In the genomic region with DNA sequence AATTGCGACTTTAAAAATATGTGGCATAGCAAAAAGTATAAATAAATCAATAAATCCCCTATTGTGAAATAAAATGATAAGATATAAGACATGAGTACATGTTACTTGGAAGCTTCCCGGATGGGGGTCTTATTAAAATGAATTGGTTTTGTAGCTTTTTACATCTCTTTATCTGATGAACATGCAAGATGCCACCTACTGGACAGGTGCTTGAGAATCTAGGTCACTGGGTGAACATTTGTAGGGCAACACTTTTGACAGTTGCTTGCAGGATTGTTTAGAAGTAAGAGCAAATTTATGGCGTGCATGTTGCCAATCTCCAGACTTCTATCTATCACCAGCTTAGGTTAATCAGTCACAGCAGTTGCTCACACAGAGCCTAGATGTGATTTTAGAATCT, we compare ENCODE assay signal across 19 cellular contexts.
A peak's percentile ranks its signal among the peaks of the same experiment; 100 is the strongest.
DNase-seq lines count a peak whose midpoint lies in the region; ATAC-seq, FAIRE-seq and TF ChIP-seq lines count a peak whose summit lies in the region.
"Had no signal": no experiment of that assay in that cellular context is flagged by ENCODE, and none has a peak within 500 bp of the region (broad histone marks: within the 10 kb centered on the region; RNA-seq: fewer than 3 reads in every experiment).

No MANE protein-coding gene starts in this region.

- RAD21 ChIA-PET in GM12878 (lab: Charles Lee; ENCODE audit: unreplicated experiment): no interaction called here

- intact Hi-C loops in GM12878 (cut with micrococcal nuclease; ENCODE audit: unreplicated experiment): loop anchor here (5.0 to 10.0 kb wide), 3 partner anchors 422 to 905 kb away; no protein-coding TSS in a partner anchor

- H3K27me3 Mint-ChIP-seq in neural progenitor cell (ENCODE audit: insufficient read depth, low read depth): no peaks in the 10 kb centered on the region
- H3K27me3 Mint-ChIP-seq: activated T-cell treated with anti-CD3 and anti-CD28 coated beads, Interleukin-2, amount 50 U/mL, for 24 hours; memory B cell had no signal

- H3K4me3 ChIP-seq in GM12865 (ENCODE audit: low read depth, low read length) (no peak overlapping the region), MM.1S (ENCODE audit: low read length) (no peak overlapping the region), GM12878 (no peak overlapping the region), neural progenitor cell (no peak overlapping the region)
- H3K4me3 ChIP-seq: adrenal gland, skin epidermis, thoracic aorta had no signal

- no peaks in the 10 kb centered on the region for H3K9me3 Mint-ChIP-seq in neural progenitor cell
- H3K9me3 Mint-ChIP-seq: activated T-cell treated with anti-CD3 and anti-CD28 coated beads, Interleukin-2, amount 50 U/mL, for 24 hours; memory B cell had no signal

- no peaks in the 10 kb centered on the region for H3K9me3 ChIP-seq in MM.1S (replicated peaks; ENCODE audit: insufficient read depth, low read length)
- H3K9me3 ChIP-seq in GM12878 (replicated peaks; ENCODE audit: control insufficient read depth, insufficient read depth, low read length): no peaks in the 10 kb centered on the region
- H3K9me3 ChIP-seq in neural progenitor cell (ENCODE audit: low read depth): no peaks in the 10 kb centered on the region
- H3K9me3 ChIP-seq: adrenal gland, thoracic aorta had no signal

- no peak overlapping the region for H2AFZ ChIP-seq in MM.1S (ENCODE audit: low read length)
- no peak overlapping the region for H2AFZ ChIP-seq in GM12878 (ENCODE audit: control insufficient read depth, low read depth, low read length)
- H2AFZ ChIP-seq in neural progenitor cell (replicated peaks): no peak overlapping the region

- H3K4me2 ChIP-seq in MM.1S (ENCODE audit: low read depth, low read length) (no peak overlapping the region), GM12878 (ENCODE audit: control insufficient read depth, insufficient read depth) (no peak overlapping the region), neural progenitor cell (no peak overlapping the region)

- H4K20me1 ChIP-seq in MM.1S (ENCODE audit: insufficient read depth, low read length): no peaks in the 10 kb centered on the region
- H4K20me1 ChIP-seq in GM12878 (ENCODE audit: control insufficient read depth, insufficient read depth): no peaks in the 10 kb centered on the region
- no peaks in the 10 kb centered on the region for H4K20me1 ChIP-seq in neural progenitor cell (ENCODE audit: low read depth)

- TF ChIP-seq POLR2A in GM12878 (IDR thresholded peaks at IDR 0.05; ENCODE audit: low read depth, low read length): no peak

- no peaks in the 10 kb centered on the region for H3K9me2 ChIP-seq in MM.1S (replicated peaks; ENCODE audit: insufficient read depth, low read length)

- H3K4me1 ChIP-seq in MM.1S (ENCODE audit: low read length) (no peaks in the 10 kb centered on the region), GM12878 (ENCODE audit: control insufficient read depth, insufficient read depth, low read length) (no peaks in the 10 kb centered on the region), neural progenitor cell (no peaks in the 10 kb centered on the region)
- H3K4me1 ChIP-seq: adrenal gland had no signal

- ATAC-seq in GM12878: no peak
- ATAC-seq in HG02678 (IDR thresholded peaks at IDR 0.05; ENCODE audit: unreplicated experiment): no peak

- no peak overlapping the region for H3K27ac ChIP-seq in MM.1S (ENCODE audit: low read length)
- H3K27ac ChIP-seq in GM12878 (ENCODE audit: control insufficient read depth, insufficient read depth): no peak overlapping the region
- no peak overlapping the region for H3K27ac ChIP-seq in neural progenitor cell
- H3K27ac ChIP-seq: adrenal gland, skin epidermis, thoracic aorta had no signal

- BruUV-seq in GM12878 (replicated peaks; lab: Mats Ljungman, UMichigan): no TSS peak

- 0% methylated on average over 3 of the region's 3 CpGs for WGBS in GM12878 (ENCODE audit: insufficient coverage, insufficient replicate concordance, low lambda C conversion rate, missing lambda C conversion rate)

- SMC1A ChIA-PET in GM12878 (lab: Charles Lee; ENCODE audit: uncharacterized antibody, unreplicated experiment): no interaction called here

- peak; percentile 14 for DNase-seq in GM12865 (ENCODE audit: low read depth)
- peak; percentile 24 for DNase-seq in MM.1S
- no peak for DNase-seq in GM12878 (ENCODE audit: low read depth, low spot score)
- no peak for DNase-seq in neural progenitor cell (ENCODE audit: low spot score)
- no peak for DNase-seq in NCI-H2107 treated with DMSO at 0.1 percent for 48 hours (lab: John Stamatoyannopoulos, UW; ENCODE audit: unreplicated experiment)
- no peak for DNase-seq in DMS79 treated with DMSO at 0.1 percent for 48 hours (lab: John Stamatoyannopoulos, UW)
- DNase-seq: activated T-cell treated with anti-CD3 and anti-CD28 coated beads, Interleukin-2, amount 50 U/mL, for 24 hours; adrenal gland; AML-193; cortex of kidney; NCI-H2081 treated with DMSO at 0.1 percent for 48 hours; NCI-H524; SHP77 treated with DMSO at 0.1 percent for 48 hours; T-helper 1 cell had no signal

- TF ChIP-seq RAD21 in GM12878 (IDR thresholded peaks at IDR 0.05; ENCODE audit: insufficient read depth, low read depth, low read length): no peak

- H3K36me3 ChIP-seq in MM.1S (replicated peaks; ENCODE audit: insufficient read depth, low read length): no peaks in the 10 kb centered on the region
- H3K36me3 ChIP-seq in GM12878 (ENCODE audit: control insufficient read depth in 2 of 2, insufficient read depth in 2 of 2, low read length in 1 of 2): no peaks in the 10 kb centered on the region
- H3K36me3 ChIP-seq in neural progenitor cell: no peaks in the 10 kb centered on the region
- H3K36me3 ChIP-seq: adrenal gland, thoracic aorta had no signal

- no peak overlapping the region for H3K9ac ChIP-seq in MM.1S (ENCODE audit: low read length)
- no peak overlapping the region for H3K9ac ChIP-seq in GM12878 (ENCODE audit: control insufficient read depth, insufficient read depth, low read length)
- H3K9ac ChIP-seq in neural progenitor cell: no peak overlapping the region

- no peaks in the 10 kb centered on the region for H3K79me2 ChIP-seq in MM.1S (ENCODE audit: low read length)
- no peaks in the 10 kb centered on the region for H3K79me2 ChIP-seq in GM12878 (ENCODE audit: control insufficient read depth, insufficient read depth, low read length)
- H3K79me2 ChIP-seq in neural progenitor cell (ENCODE audit: low read depth): no peaks in the 10 kb centered on the region

- no peaks in the 10 kb centered on the region for H3K36me3 Mint-ChIP-seq in neural progenitor cell
- H3K36me3 Mint-ChIP-seq: memory B cell had no signal

- POLR2A ChIA-PET in GM12878 (lab: Charles Lee): no interaction called here

- FAIRE-seq in GM12878 (lab: Jason Lieb, UNC): no peak
- FAIRE-seq: TTC549 had no signal

- H3K4me1 Mint-ChIP-seq in neural progenitor cell: no peaks in the 10 kb centered on the region
- H3K4me1 Mint-ChIP-seq: memory B cell had no signal

- no peak for TF ChIP-seq EP300 in GM12878 (IDR thresholded peaks at IDR 0.05; ENCODE audit: borderline replicate concordance in 1 of 2, control insufficient read depth in 1 of 2, low read depth in 2 of 2, low read length in 2 of 2)

- CTCF ChIA-PET in GM12878 (lab: Yijun Ruan, JAX): no interaction called here

- no peak overlapping the region for H3K4me3 Mint-ChIP-seq in neural progenitor cell
- H3K4me3 Mint-ChIP-seq: activated T-cell treated with anti-CD3 and anti-CD28 coated beads, Interleukin-2, amount 50 U/mL, for 24 hours; memory B cell had no signal

- in situ Hi-C loops in GM12878 (cut with MboI): no loop called here

- peak; percentile 7 for TF ChIP-seq CTCF in GM12865 (IDR thresholded peaks at IDR 0.05; ENCODE audit: insufficient read depth, low read depth, low read length, missing control alignments)
- TF ChIP-seq CTCF in MM.1S (IDR thresholded peaks at IDR 0.05; ENCODE audit: low read length): peak; percentile 34
- TF ChIP-seq CTCF in GM12878 (IDR thresholded peaks at IDR 0.05 in 2 of 3, conservative IDR thresholded peaks at IDR 0.05 in 1 of 3; ENCODE audit: control insufficient read depth in 2 of 3, extremely low read depth in 1 of 3, insufficient read depth in 1 of 3, low read depth in 3 of 3, low read length in 3 of 3): no peak
- peak; percentile 25 for TF ChIP-seq CTCF in neural progenitor cell (IDR thresholded peaks at IDR 0.05)

- H3K27me3 ChIP-seq in MM.1S (replicated peaks; ENCODE audit: insufficient read depth, low read length): no peaks in the 10 kb centered on the region
- no peaks in the 10 kb centered on the region for H3K27me3 ChIP-seq in GM12878 (replicated peaks in 1 of 2; ENCODE audit: control insufficient read depth in 2 of 2, insufficient read depth in 2 of 2, low read length in 1 of 2)
- no peaks in the 10 kb centered on the region for H3K27me3 ChIP-seq in neural progenitor cell
- H3K27me3 ChIP-seq: adrenal gland had no signal

- H3F3A ChIP-seq in MM.1S (ENCODE audit: insufficient read depth, low read length) (no peaks in the 10 kb centered on the region), neural progenitor cell (ENCODE audit: low read depth) (no peaks in the 10 kb centered on the region)

- H3K27ac Mint-ChIP-seq in neural progenitor cell: no peak overlapping the region
- H3K27ac Mint-ChIP-seq: activated T-cell treated with anti-CD3 and anti-CD28 coated beads, Interleukin-2, amount 50 U/mL, for 24 hours; memory B cell had no signal

TF ChIP-seq in GM12878, 131 proteins besides CTCF, POLR2A, EP300 and RAD21 (continues in another document):
- TF ChIP-seq CBX5 (IDR thresholded peaks at IDR 0.05; ENCODE audit: low read depth): no peak
- TF ChIP-seq SMC3 (IDR thresholded peaks at IDR 0.05; ENCODE audit: borderline replicate concordance, low read length): peak; percentile 7; the same call in 1 of the 2 replicates
- TF ChIP-seq NR2C2 (IDR thresholded peaks at IDR 0.05; ENCODE audit: borderline replicate concordance, control insufficient read depth, insufficient read length, low read depth): no peak

Comparison
In these comparisons a context has a peak if more than half of its experiments do, and no peak if none do; other contexts are left out.
1. DNase-seq: peak in GM12865 (single experiment) and MM.1S (single experiment); none in GM12878 (single experiment), neural progenitor cell (single experiment), NCI-H2107 treated with DMSO at 0.1 percent for 48 hours (single experiment) and DMS79 treated with DMSO at 0.1 percent for 48 hours (single experiment).
2. CTCF ChIP-seq: peak in GM12865 (single experiment), MM.1S (single experiment) and neural progenitor cell (single experiment); none in GM12878 (0 of 3).